In the genomic region with DNA sequence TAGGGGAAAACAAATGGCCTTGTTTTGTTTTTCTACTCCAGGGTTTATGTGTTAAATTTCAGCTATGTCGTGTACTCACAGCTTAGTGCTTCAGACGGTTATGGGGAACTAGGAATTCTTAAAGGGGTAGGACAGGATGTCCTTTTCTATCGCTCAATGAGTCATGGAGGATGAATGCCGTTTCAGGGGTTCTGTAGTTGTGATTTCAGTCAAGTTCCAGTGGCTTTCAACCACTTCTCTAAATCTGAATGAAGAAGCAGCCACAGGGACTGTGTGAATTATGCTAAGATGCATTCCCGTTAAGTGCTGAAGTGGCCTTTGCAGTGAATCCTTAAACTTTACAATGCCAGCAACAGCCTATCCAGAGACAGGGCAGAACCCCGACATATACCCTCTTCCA, we compare ENCODE assay signal across 8 cellular contexts.
DNase-seq lines count a peak whose midpoint lies in the region; ATAC-seq and TF ChIP-seq lines count a peak whose summit lies in the region.

No MANE protein-coding gene starts in this region.

- H3K9me3 Mint-ChIP-seq in memory B cell, result no peaks in the 10 kb centered on the region
- H3K9me3 Mint-ChIP-seq in activated CD4-positive, alpha-beta memory T cell treated with anti-CD3 and anti-CD28 coated beads for 36 hours, result no peaks in the 10 kb centered on the region

- POLR2A ChIA-PET in activated CD4-positive, alpha-beta memory T cell treated with anti-CD3 and anti-CD28 coated beads for 36 hours (lab: Charles Lee), result no interaction called here

- no peaks in the 10 kb centered on the region for H3K27me3 Mint-ChIP-seq in memory B cell
- H3K27me3 Mint-ChIP-seq in activated CD4-positive, alpha-beta memory T cell treated with anti-CD3 and anti-CD28 coated beads for 36 hours, result no peaks in the 10 kb centered on the region

- DNase-seq in GF-D8 (lab: John Stamatoyannopoulos, UW), result peak; percentile 48
- peak; percentile 69 to 84 for DNase-seq in cardiac fibroblast (ENCODE audit: low read depth in 2 of 2)
- DNase-seq in memory B cell (ENCODE audit: low spot score in 2 of 2), result peak in 1 of 2 donors; percentile 23
- DNase-seq in NCI-H2081 treated with DMSO at 0.1 percent for 48 hours (lab: John Stamatoyannopoulos, UW), result no peak
- no peak for DNase-seq in activated CD4-positive, alpha-beta memory T cell treated with anti-CD3 and anti-CD28 coated beads for 36 hours
- no peak for DNase-seq in ecto neural progenitor cell (ENCODE audit: low spot score)

- ATAC-seq in GM21576 (IDR thresholded peaks at IDR 0.05; ENCODE audit: unreplicated experiment), result peak; percentile 87
- peak; percentile 80 for ATAC-seq in memory B cell (ENCODE audit: low read depth)

- H3K4me3 Mint-ChIP-seq in memory B cell, result peak overlapping the region; percentile 41
- H3K4me3 Mint-ChIP-seq in activated CD4-positive, alpha-beta memory T cell treated with anti-CD3 and anti-CD28 coated beads for 36 hours, result no peak overlapping the region

- peak overlapping the region; percentile 69 for H3K27ac ChIP-seq in HUES48 (ENCODE audit: low read depth, low read length)

- H3K36me3 Mint-ChIP-seq in memory B cell, result no peaks in the 10 kb centered on the region
- H3K36me3 Mint-ChIP-seq in activated CD4-positive, alpha-beta memory T cell treated with anti-CD3 and anti-CD28 coated beads for 36 hours, result no peaks in the 10 kb centered on the region

- peaks cover 5% of the 10 kb centered on the region; the same call in 1 of the 2 replicates for H3K4me1 ChIP-seq in HUES48 (ENCODE audit: control insufficient read depth, insufficient read depth, low read length)

- H3K9me3 ChIP-seq in HUES48 (ENCODE audit: control insufficient read depth, insufficient read depth, low read length), result no peaks in the 10 kb centered on the region

- no peaks in the 10 kb centered on the region for H3K36me3 ChIP-seq in HUES48 (ENCODE audit: control insufficient read depth, insufficient read depth, low read length)

- no peak overlapping the region for H3K4me3 ChIP-seq in HUES48 (ENCODE audit: low read depth, low read length)
- H3K4me3 ChIP-seq in cardiac fibroblast (replicated peaks in 1 of 2; ENCODE audit: low read depth in 2 of 2, low read length in 2 of 2), result no peak overlapping the region

- no peak for TF ChIP-seq CTCF in cardiac fibroblast (IDR thresholded peaks at IDR 0.05; ENCODE audit: low read depth, low read length)

- intact Hi-C loops in activated CD4-positive, alpha-beta memory T cell treated with anti-CD3 and anti-CD28 coated beads for 36 hours (cut with micrococcal nuclease), result no loop called here

- peak overlapping the region; percentile 18 for H3K27ac Mint-ChIP-seq in memory B cell
- no peak overlapping the region for H3K27ac Mint-ChIP-seq in activated CD4-positive, alpha-beta memory T cell treated with anti-CD3 and anti-CD28 coated beads for 36 hours

- no peak overlapping the region for H3K9ac ChIP-seq in HUES48 (ENCODE audit: low read depth, low read length)

- H3K4me1 Mint-ChIP-seq in memory B cell, result peaks cover 33% of the 10 kb centered on the region
- H3K4me1 Mint-ChIP-seq in activated CD4-positive, alpha-beta memory T cell treated with anti-CD3 and anti-CD28 coated beads for 36 hours (ENCODE audit: low read depth), result no peaks in the 10 kb centered on the region

- CTCF ChIA-PET in activated CD4-positive, alpha-beta memory T cell treated with anti-CD3 and anti-CD28 coated beads for 36 hours (lab: Charles Lee), result no interaction called here

- no peaks in the 10 kb centered on the region for H3K27me3 ChIP-seq in HUES48 (ENCODE audit: control insufficient read depth, insufficient read depth, low read length)

Comparison
In these comparisons a context has a peak if more than half of its experiments do, and no peak if none do; other contexts are left out.
1. DNase-seq: peak in GF-D8 (single experiment) and cardiac fibroblast (2 of 2); none in NCI-H2081 treated with DMSO at 0.1 percent for 48 hours (single experiment), activated CD4-positive, alpha-beta memory T cell treated with anti-CD3 and anti-CD28 coated beads for 36 hours (single experiment) and ecto neural progenitor cell (single experiment).